In the genomic region with DNA sequence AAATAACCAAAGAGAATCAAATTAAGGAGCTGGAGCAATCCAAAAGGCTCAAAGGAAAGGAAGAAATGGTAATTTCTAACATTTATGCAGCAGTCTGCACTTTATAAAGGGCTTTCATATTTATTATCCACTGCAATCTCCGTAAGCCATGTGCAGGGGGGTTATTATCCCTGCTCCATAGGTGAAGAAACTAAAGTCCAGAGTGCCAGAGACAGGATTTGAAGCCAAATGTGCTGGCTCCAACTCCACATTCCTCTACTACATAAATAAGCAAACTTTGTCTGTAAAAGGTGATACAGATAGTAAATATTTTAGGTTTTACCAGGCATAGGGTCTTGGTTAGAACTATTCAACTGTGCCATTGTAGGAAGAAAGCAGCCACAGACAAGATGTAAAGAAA, we compare ENCODE assay signal across 8 cellular contexts.
"Had no signal": no experiment of that assay in that cellular context is flagged by ENCODE, and none has a peak within 500 bp of the region (broad histone marks: within the 10 kb centered on the region; RNA-seq: fewer than 3 reads in every experiment).

No MANE protein-coding gene starts in this region.

- FAIRE-seq: H1, H54, HepG2 had no signal

- H3K4me1 Mint-ChIP-seq: GM23338, H9, IgD-negative memory B cell had no signal

- H2AFZ ChIP-seq: GM23338 had no signal

- DNase-seq: H9, HCEC 1CT, KBM-7 had no signal

- H3K4me3 ChIP-seq: GM23338 had no signal

- H3K4me3 Mint-ChIP-seq: GM23338, H9, IgD-negative memory B cell had no signal

- H3K36me3 Mint-ChIP-seq: IgD-negative memory B cell had no signal

- H3K4me2 ChIP-seq: GM23338 had no signal

- H3K27ac Mint-ChIP-seq: GM23338, H9 had no signal

- ATAC-seq: GM23338, HepG2 had no signal
